ENCODE assay signal across 19 cellular contexts in the genomic region with DNA sequence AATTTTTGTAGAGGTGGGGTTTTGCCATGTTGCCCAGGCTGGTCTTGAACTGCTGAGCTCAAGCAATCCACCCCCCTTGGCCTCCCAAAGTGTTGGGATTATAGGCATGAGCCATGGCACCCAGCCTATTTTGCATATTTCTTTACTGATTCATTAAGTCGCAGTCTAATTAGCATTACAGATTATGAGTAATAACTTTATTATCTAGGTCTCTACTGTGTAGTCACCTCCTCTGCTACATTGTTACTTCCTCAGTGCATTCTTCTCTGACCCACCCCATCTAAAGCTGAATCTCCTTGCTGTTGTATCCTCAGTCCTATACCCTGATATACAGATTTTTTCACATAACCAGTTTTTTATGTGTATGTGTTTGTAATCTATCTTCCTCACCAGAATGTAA.
A peak's percentile ranks its signal among the peaks of the same experiment; 100 is the strongest.
DNase-seq lines count a peak whose midpoint lies in the region; ATAC-seq and TF ChIP-seq lines count a peak whose summit lies in the region.
"Had no signal": no experiment of that assay in that cellular context is flagged by ENCODE, and none has a peak within 500 bp of the region (broad histone marks: within the 10 kb centered on the region; RNA-seq: fewer than 3 reads in every experiment).

No MANE protein-coding gene starts in this region.

- intact Hi-C loops in mammary epithelial cell (cut with micrococcal nuclease) (no loop called here), body of pancreas (cut with DNase I) (no loop called here)

- peaks cover 8% of the 10 kb centered on the region for H3K4me1 ChIP-seq in mammary epithelial cell (ENCODE audit: insufficient read depth, low read length)
- no peaks in the 10 kb centered on the region for H3K4me1 ChIP-seq in body of pancreas
- H3K4me1 ChIP-seq: heart left ventricle, left ventricle myocardium inferior had no signal

- no peak overlapping the region for H3K9ac ChIP-seq in mammary epithelial cell (ENCODE audit: insufficient read depth, low read length)

- H3K79me2 ChIP-seq in mammary epithelial cell (ENCODE audit: insufficient read depth, low read length): no peaks in the 10 kb centered on the region

- H4K20me1 ChIP-seq in mammary epithelial cell (ENCODE audit: insufficient read depth, low read length): no peaks in the 10 kb centered on the region

- BruUV-seq in mammary epithelial cell (replicated peaks; lab: Mats Ljungman, UMichigan): no TSS peak

- H3K36me3 ChIP-seq in mammary epithelial cell (ENCODE audit: insufficient read depth, low read length): no peaks in the 10 kb centered on the region
- no peaks in the 10 kb centered on the region for H3K36me3 ChIP-seq in body of pancreas (replicated peaks in 1 of 2; ENCODE audit: insufficient read depth in 1 of 2, low read depth in 2 of 2)
- H3K36me3 ChIP-seq: heart left ventricle, left ventricle myocardium inferior had no signal

- no peaks in the 10 kb centered on the region for H3K27me3 Mint-ChIP-seq in osteocyte (ENCODE audit: unreplicated experiment)

- H2AFZ ChIP-seq in mammary epithelial cell (ENCODE audit: low read depth, low read length): no peak overlapping the region
- H2AFZ ChIP-seq: PC-9 had no signal

- dilution Hi-C loops in mammary epithelial cell (cut with HindIII; ENCODE audit: low sequenced_read_pairs): no loop called here

- H3K9me3 ChIP-seq in mammary epithelial cell (replicated peaks; ENCODE audit: insufficient read depth, low read length) (no peaks in the 10 kb centered on the region), body of pancreas (no peaks in the 10 kb centered on the region)

- CTCF ChIA-PET in mammary epithelial cell (lab: Charles Lee; ENCODE audit: low non-redundant PET): no interaction called here

- no peak for ATAC-seq in HG02840 (IDR thresholded peaks at IDR 0.05; ENCODE audit: low FRiP score, unreplicated experiment)
- no peak for ATAC-seq in body of pancreas
- ATAC-seq: heart left ventricle; naive thymus-derived CD4-positive, alpha-beta T cell had no signal

- WGBS in mammary epithelial cell (ENCODE audit: low coverage, missing lambda C conversion rate): 0% methylated on average over 1 of the region's 1 CpG
- WGBS in body of pancreas, 2 donors: 90 to 94% methylated on average over 1 of the region's 1 CpG

- peak overlapping the region; percentile 4 for H3K4me2 ChIP-seq in mammary epithelial cell (ENCODE audit: insufficient read depth, low read depth, low read length)
- H3K4me2 ChIP-seq: PC-9 had no signal

- no peak overlapping the region for H3K4me3 Mint-ChIP-seq in osteocyte (ENCODE audit: unreplicated experiment)
- H3K4me3 Mint-ChIP-seq: naive thymus-derived CD4-positive, alpha-beta T cell had no signal

- DNase-seq in Caki2 (ENCODE audit: low read depth): peak; percentile 19
- peak; percentile 20 for DNase-seq in LHCN-M2 (ENCODE audit: low read depth)
- peak; percentile 62 for DNase-seq in mammary epithelial cell
- peak; percentile 25 for DNase-seq in kidney glomerular epithelial cell (lab: John Stamatoyannopoulos, UW)
- no peak for DNase-seq in cerebellar nuclear complex (lab: John Stamatoyannopoulos, UW)
- no peak for DNase-seq in osteocyte (ENCODE audit: extremely low spot score, unreplicated experiment)
- no peak for DNase-seq in body of pancreas
- DNase-seq: activated CD4-positive, alpha-beta T cell treated with anti-CD3 and anti-CD28 coated beads, Interleukin-2, amount 50 U/mL, for 4 hours; C1 segment of cervical spinal cord; DMS79 treated with DMSO at 0.1 percent for 48 hours; effector CD4-positive, alpha-beta T cell; heart left ventricle; left ventricle myocardium inferior; naive thymus-derived CD4-positive, alpha-beta T cell; NCI-H1436; NCI-H510A; PC-9; stimulated activated CD4-positive, alpha-beta T cell treated with anti-CD3 and anti-CD28 coated beads, Interleukin-4, amount 100 ng/mL, for 24 hours had no signal

- H3K27ac ChIP-seq in mammary epithelial cell (ENCODE audit: insufficient read depth, low read depth, low read length): peak overlapping the region; percentile 52
- H3K27ac ChIP-seq in body of pancreas: no peak overlapping the region
- H3K27ac ChIP-seq: heart left ventricle, left ventricle myocardium inferior, PC-9 had no signal

- H3K4me3 ChIP-seq in mammary epithelial cell (replicated peaks in 1 of 3; ENCODE audit: insufficient read depth in 1 of 3, low read depth in 2 of 3, low read length in 3 of 3) (no peak overlapping the region), body of pancreas (no peak overlapping the region)
- H3K4me3 ChIP-seq: heart left ventricle, left ventricle myocardium inferior, PC-9 had no signal

- peaks cover 12% of the 10 kb centered on the region for H3K36me3 Mint-ChIP-seq in osteocyte (ENCODE audit: unreplicated experiment)

- in situ Hi-C loops in Caki2 (cut with HindIII; ENCODE audit: low pct_unique_long_range_greater_than_20kb, low sequenced_read_pairs): no loop called here
- in situ Hi-C loops in mammary epithelial cell (cut with MboI; ENCODE audit: low sequenced_read_pairs in 2 of 2): no loop called here

- no peak for TF ChIP-seq CTCF in mammary epithelial cell (conservative IDR thresholded peaks at IDR 0.05 in 1 of 2, IDR thresholded peaks at IDR 0.05 in 1 of 2; ENCODE audit: extremely low read depth in 1 of 2, insufficient read depth in 1 of 2, low read depth in 1 of 2, low read length in 2 of 2)
- no peak for TF ChIP-seq CTCF in osteocyte (IDR thresholded peaks at IDR 0.05)
- no peak for TF ChIP-seq CTCF in body of pancreas (IDR thresholded peaks at IDR 0.05)

- no peak overlapping the region for H3K27ac Mint-ChIP-seq in osteocyte (ENCODE audit: unreplicated experiment)
- H3K27ac Mint-ChIP-seq: naive thymus-derived CD4-positive, alpha-beta T cell had no signal

- no peaks in the 10 kb centered on the region for H3K4me1 Mint-ChIP-seq in osteocyte (ENCODE audit: unreplicated experiment)

- H3K27me3 ChIP-seq in mammary epithelial cell (ENCODE audit: insufficient read depth, low read length): no peaks in the 10 kb centered on the region
- no peaks in the 10 kb centered on the region for H3K27me3 ChIP-seq in body of pancreas
- H3K27me3 ChIP-seq: heart left ventricle had no signal

- peaks cover 23% of the 10 kb centered on the region for H3K9me3 Mint-ChIP-seq in osteocyte (ENCODE audit: unreplicated experiment)

- TF ChIP-seq POLR2A in body of pancreas (IDR thresholded peaks at IDR 0.05): no peak

Comparison
In these comparisons a context has a peak if more than half of its experiments do, and no peak if none do; other contexts are left out.
1. DNase-seq: peak in Caki2 (single experiment), LHCN-M2 (single experiment), mammary epithelial cell (single experiment) and kidney glomerular epithelial cell (single experiment); none in cerebellar nuclear complex (0 of 2), osteocyte (single experiment) and body of pancreas (0 of 4).